Comparison of ENCODE assay signal across 1 cellular context in the genomic region with DNA sequence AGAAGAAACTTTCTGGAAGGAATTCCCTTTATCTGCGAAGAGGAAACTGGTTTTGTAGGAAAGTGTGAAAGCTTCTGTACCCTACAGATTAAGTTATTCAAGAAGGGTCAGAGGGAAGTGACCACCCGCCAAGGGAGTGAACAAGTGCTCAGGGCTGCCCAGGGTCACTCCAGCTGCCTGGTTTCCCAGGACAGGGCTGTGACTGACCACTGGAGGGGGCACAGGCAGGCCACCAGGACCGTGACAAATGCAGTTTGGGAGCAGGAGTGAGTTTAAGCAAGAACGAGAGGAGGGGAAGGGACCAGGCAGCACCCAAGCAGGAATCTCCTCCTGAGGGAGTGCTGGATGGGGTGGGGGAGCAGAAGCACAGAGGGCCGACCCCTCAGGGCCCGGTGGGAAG.
TF ChIP-seq lines count a peak whose summit lies in the region.

No MANE protein-coding gene starts in this region.

TF ChIP-seq in K562, 482 proteins besides CTCF, POLR2A, EP300 and RAD21:
- TF ChIP-seq STAG1 (CRISPR knock-in tag; IDR thresholded peaks at IDR 0.05; ENCODE audit: borderline replicate concordance) = no peak
- TF ChIP-seq MAFK (IDR thresholded peaks at IDR 0.05; ENCODE audit: low read length) = no peak
- no peak for TF ChIP-seq BDP1 (IDR thresholded peaks at IDR 0.05; ENCODE audit: insufficient read depth, insufficient read length)
- TF ChIP-seq, protein P1, sequence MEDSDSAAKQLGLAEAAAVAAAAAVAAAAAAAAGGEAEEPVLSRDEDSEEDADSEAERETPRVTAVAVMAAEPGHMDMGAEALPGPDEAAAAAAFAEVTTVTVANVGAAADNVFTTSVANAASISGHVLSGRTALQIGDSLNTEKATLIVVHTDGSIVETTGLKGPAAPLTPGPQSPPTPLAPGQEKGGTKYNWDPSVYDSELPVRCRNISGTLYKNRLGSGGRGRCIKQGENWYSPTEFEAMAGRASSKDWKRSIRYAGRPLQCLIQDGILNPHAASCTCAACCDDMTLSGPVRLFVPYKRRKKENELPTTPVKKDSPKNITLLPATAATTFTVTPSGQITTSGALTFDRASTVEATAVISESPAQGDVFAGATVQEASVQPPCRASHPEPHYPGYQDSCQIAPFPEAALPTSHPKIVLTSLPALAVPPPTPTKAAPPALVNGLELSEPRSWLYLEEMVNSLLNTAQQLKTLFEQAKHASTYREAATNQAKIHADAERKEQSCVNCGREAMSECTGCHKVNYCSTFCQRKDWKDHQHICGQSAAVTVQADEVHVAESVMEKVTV (CRISPR knock-in tag; IDR thresholded peaks at IDR 0.05) = no peak
- no peak for TF ChIP-seq MED1 (CRISPR knock-in tag; IDR thresholded peaks at IDR 0.05; ENCODE audit: borderline replicate concordance)
- TF ChIP-seq, protein P2, sequence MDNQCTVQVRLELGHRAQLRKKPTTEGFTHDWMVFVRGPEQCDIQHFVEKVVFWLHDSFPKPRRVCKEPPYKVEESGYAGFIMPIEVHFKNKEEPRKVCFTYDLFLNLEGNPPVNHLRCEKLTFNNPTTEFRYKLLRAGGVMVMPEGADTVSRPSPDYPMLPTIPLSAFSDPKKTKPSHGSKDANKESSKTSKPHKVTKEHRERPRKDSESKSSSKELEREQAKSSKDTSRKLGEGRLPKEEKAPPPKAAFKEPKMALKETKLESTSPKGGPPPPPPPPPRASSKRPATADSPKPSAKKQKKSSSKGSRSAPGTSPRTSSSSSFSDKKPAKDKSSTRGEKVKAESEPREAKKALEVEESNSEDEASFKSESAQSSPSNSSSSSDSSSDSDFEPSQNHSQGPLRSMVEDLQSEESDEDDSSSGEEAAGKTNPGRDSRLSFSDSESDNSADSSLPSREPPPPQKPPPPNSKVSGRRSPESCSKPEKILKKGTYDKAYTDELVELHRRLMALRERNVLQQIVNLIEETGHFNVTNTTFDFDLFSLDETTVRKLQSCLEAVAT (IDR thresholded peaks at IDR 0.05) = no peak
- no peak for TF ChIP-seq ZBED1 (IDR thresholded peaks at IDR 0.05)
- no peak for TF ChIP-seq WHSC1 (IDR thresholded peaks at IDR 0.05; ENCODE audit: low read length)
